In the genomic region with DNA sequence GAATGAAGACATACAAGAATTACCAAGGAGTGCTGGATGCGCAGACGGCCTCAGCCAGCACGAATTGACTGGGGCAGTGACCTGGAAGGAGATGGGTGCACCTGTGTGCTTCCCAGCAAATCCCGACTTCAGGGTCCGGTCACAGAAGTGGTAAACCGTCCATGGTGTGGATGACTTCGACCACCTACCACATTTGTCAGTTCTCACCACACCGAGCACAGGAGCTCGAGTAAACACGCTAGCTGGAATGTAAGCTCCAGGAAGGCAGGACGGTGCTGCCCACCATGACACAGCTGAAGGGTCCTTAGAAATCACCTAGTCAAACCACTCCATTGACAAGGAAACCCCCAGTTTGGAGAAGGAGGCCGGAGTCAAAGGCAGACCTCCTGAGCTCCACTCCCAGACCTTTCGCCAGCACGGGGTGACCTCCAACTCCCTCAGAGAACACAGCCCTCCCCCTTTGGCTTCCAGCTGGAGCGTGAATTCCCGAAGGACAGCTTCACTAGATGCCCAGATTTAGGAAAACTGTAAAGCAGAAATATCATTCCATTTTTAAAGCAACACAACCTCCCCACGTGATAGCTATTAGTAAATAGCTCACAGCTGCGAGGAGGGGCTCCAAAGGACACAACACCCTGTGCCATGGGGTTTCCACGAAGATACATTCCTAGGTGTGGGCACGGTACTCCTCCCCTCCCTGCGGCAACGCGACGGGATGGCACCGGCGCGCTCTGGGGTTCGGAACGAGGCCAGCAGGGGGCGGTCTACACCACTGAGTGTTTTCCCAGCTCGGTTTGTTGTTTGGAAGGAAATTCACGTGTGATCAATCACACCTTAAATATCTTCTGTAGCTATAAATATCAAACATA, we compare ENCODE assay signal across 1 cellular context.
TF ChIP-seq lines count a peak whose summit lies in the region.

No MANE protein-coding gene starts in this region.

TF ChIP-seq in GM23338, 12 proteins besides CTCF, POLR2A, EP300 and RAD21 (continued from another document):
- TF ChIP-seq, protein P1, sequence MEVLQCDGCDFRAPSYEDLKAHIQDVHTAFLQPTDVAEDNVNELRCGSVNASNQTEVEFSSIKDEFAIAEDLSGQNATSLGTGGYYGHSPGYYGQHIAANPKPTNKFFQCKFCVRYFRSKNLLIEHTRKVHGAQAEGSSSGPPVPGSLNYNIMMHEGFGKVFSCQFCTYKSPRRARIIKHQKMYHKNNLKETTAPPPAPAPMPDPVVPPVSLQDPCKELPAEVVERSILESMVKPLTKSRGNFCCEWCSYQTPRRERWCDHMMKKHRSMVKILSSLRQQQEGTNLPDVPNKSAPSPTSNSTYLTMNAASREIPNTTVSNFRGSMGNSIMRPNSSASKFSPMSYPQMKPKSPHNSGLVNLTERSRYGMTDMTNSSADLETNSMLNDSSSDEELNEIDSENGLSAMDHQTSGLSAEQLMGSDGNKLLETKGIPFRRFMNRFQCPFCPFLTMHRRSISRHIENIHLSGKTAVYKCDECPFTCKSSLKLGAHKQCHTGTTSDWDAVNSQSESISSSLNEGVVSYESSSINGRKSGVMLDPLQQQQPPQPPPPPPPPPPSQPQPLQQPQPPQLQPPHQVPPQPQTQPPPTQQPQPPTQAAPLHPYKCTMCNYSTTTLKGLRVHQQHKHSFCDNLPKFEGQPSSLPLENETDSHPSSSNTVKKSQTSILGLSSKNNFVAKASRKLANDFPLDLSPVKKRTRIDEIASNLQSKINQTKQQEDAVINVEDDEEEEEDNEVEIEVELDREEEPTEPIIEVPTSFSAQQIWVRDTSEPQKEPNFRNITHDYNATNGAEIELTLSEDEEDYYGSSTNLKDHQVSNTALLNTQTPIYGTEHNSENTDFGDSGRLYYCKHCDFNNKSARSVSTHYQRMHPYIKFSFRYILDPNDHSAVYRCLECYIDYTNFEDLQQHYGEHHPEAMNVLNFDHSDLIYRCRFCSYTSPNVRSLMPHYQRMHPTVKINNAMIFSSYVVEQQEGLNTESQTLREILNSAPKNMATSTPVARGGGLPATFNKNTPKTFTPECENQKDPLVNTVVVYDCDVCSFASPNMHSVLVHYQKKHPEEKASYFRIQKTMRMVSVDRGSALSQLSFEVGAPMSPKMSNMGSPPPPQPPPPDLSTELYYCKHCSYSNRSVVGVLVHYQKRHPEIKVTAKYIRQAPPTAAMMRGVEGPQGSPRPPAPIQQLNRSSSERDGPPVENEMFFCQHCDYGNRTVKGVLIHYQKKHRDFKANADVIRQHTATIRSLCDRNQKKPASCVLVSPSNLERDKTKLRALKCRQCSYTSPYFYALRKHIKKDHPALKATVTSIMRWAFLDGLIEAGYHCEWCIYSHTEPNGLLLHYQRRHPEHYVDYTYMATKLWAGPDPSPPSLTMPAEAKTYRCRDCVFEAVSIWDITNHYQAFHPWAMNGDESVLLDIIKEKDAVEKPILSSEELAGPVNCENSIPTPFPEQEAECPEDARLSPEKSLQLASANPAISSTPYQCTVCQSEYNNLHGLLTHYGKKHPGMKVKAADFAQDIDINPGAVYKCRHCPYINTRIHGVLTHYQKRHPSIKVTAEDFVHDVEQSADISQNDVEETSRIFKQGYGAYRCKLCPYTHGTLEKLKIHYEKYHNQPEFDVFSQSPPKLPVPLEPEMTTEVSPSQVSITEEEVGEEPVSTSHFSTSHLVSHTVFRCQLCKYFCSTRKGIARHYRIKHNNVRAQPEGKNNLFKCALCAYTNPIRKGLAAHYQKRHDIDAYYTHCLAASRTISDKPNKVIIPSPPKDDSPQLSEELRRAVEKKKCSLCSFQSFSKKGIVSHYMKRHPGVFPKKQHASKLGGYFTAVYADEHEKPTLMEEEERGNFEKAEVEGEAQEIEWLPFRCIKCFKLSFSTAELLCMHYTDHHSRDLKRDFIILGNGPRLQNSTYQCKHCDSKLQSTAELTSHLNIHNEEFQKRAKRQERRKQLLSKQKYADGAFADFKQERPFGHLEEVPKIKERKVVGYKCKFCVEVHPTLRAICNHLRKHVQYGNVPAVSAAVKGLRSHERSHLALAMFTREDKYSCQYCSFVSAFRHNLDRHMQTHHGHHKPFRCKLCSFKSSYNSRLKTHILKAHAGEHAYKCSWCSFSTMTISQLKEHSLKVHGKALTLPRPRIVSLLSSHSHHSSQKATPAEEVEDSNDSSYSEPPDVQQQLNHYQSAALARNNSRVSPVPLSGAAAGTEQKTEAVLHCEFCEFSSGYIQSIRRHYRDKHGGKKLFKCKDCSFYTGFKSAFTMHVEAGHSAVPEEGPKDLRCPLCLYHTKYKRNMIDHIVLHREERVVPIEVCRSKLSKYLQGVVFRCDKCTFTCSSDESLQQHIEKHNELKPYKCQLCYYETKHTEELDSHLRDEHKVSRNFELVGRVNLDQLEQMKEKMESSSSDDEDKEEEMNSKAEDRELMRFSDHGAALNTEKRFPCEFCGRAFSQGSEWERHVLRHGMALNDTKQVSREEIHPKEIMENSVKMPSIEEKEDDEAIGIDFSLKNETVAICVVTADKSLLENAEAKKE (CRISPR knock-in tag; IDR thresholded peaks at IDR 0.05): no peak
